1 cellular context compared by ENCODE assay signal in the genomic region with DNA sequence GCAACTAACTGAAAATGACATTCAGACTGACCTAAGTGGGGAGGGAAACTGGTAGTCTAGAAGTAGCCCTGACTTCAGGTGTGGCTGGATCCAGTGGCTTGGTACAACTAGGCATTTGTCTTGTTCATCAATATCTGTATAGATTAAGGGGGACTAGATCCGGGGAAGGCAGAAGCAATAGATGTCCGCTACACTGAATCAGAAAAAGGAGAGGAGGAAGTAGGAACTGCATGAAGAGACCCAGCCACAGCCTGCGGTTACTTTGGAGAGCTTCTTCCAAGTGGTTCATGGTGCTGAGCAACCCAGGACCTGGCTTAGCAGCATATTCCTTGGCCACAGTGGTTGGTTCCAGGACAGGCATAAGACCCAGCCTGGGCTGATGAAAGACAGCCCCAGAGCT.
TF ChIP-seq lines count a peak whose summit lies in the region.

No MANE protein-coding gene starts in this region.

TF ChIP-seq in WTC11, 78 proteins besides CTCF, POLR2A, EP300 and RAD21 (continued from another document):
- TF ChIP-seq PRDM15 (CRISPR knock-in tag; IDR thresholded peaks at IDR 0.05): no peak
- TF ChIP-seq GRHL2 (CRISPR knock-in tag; IDR thresholded peaks at IDR 0.05; ENCODE audit: insufficient replicate concordance, severe bottlenecking): no peak
- no peak for TF ChIP-seq ZNF317 (CRISPR knock-in tag; IDR thresholded peaks at IDR 0.05; ENCODE audit: borderline replicate concordance, low read depth)
- no peak for TF ChIP-seq IRF2 (CRISPR knock-in tag; IDR thresholded peaks at IDR 0.05; ENCODE audit: borderline replicate concordance, low read depth)
- TF ChIP-seq, protein P1, sequence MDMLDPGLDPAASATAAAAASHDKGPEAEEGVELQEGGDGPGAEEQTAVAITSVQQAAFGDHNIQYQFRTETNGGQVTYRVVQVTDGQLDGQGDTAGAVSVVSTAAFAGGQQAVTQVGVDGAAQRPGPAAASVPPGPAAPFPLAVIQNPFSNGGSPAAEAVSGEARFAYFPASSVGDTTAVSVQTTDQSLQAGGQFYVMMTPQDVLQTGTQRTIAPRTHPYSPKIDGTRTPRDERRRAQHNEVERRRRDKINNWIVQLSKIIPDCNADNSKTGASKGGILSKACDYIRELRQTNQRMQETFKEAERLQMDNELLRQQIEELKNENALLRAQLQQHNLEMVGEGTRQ (CRISPR knock-in tag; IDR thresholded peaks at IDR 0.05): no peak
- no peak for TF ChIP-seq PREB (CRISPR knock-in tag; IDR thresholded peaks at IDR 0.05; ENCODE audit: borderline replicate concordance)
- no peak for TF ChIP-seq ZNF671 (CRISPR knock-in tag; IDR thresholded peaks at IDR 0.05)
- no peak for TF ChIP-seq ETV6 (CRISPR knock-in tag; IDR thresholded peaks at IDR 0.05)
